ENCODE assay signal across 22 cellular contexts in genomic region chr20:44523746-44524145, GRCh38. TPM values are rescaled to one million over a fixed set of nuclear protein-coding genes. Genes with fewer than 3 reads are reported as not detected.
A peak's percentile ranks its signal among the peaks of the same experiment; 100 is the strongest.
DNase-seq lines count a peak whose midpoint lies in the region; ATAC-seq, FAIRE-seq and TF ChIP-seq lines count a peak whose summit lies in the region.
"Had no signal": no experiment of that assay in that cellular context is flagged by ENCODE, and none has a peak within 500 bp of the region (broad histone marks: within the 10 kb centered on the region; RNA-seq: fewer than 3 reads in every experiment).

No MANE protein-coding gene starts in this region.

- BruUV-seq in MCF 10A (replicated peaks; lab: Mats Ljungman, UMichigan), result no TSS peak

- no peak for FAIRE-seq in kidney (lab: Jason Lieb, UNC)
- FAIRE-seq: A549, colon had no signal

- no peak overlapping the region for H3K9ac ChIP-seq in kidney (ENCODE audit: low read length in 2 of 2)

- H3K36me3 Mint-ChIP-seq in MCF 10A (ENCODE audit: insufficient read depth, unreplicated experiment) (peaks cover 7% of the 10 kb centered on the region), mesothelial cell of epicardium (no peaks in the 10 kb centered on the region)
- peaks cover 13% of the 10 kb centered on the region for H3K36me3 Mint-ChIP-seq in activated T-helper 17 cell treated with anti-CD3 and anti-CD28 coated beads, Interleukin-2, amount 50 U/mL, for 72 hours (ENCODE audit: low read depth)

- H3K4me3 ChIP-seq in breast epithelium (no peak overlapping the region), kidney (ENCODE audit: low read length in 2 of 2) (no peak overlapping the region)
- H3K4me3 ChIP-seq: A549, ascending aorta, tibial artery had no signal

- H3K9me3 ChIP-seq in breast epithelium (no peaks in the 10 kb centered on the region), kidney (ENCODE audit: control insufficient read depth in 1 of 2, low read length in 2 of 2) (no peaks in the 10 kb centered on the region)
- H3K9me3 ChIP-seq: A549, ascending aorta, spleen, tibial artery had no signal

- H3K27ac Mint-ChIP-seq in MCF 10A (ENCODE audit: low read depth, unreplicated experiment), result peak overlapping the region; percentile 95
- peak overlapping the region; percentile 80 for H3K27ac Mint-ChIP-seq in activated T-helper 17 cell treated with anti-CD3 and anti-CD28 coated beads, Interleukin-2, amount 50 U/mL, for 72 hours
- H3K27ac Mint-ChIP-seq in mesothelial cell of epicardium, result peak overlapping the region; percentile 92

- POLR2A ChIA-PET in MCF 10A (lab: Yijun Ruan, JAX), result interaction anchor here (0.6 to 4.9 kb wide), 8 partner anchors 8 to 205 kb away, joined by 3 to 62 read pairs (median 4); partner anchors contain the start of gene TTPAL

- CTCF ChIA-PET in MCF 10A (lab: Yijun Ruan, JAX), result interaction anchor here (0.7 to 13.0 kb wide), 2 partner anchors 23 to 86 kb away, joined by 3 to 80 read pairs; no protein-coding TSS in a partner anchor

- H3K4me3 Mint-ChIP-seq in MCF 10A (ENCODE audit: unreplicated experiment) (no peak overlapping the region), mesothelial cell of epicardium (no peak overlapping the region)
- no peak overlapping the region for H3K4me3 Mint-ChIP-seq in activated T-helper 17 cell treated with anti-CD3 and anti-CD28 coated beads, Interleukin-2, amount 50 U/mL, for 72 hours

- no peak for TF ChIP-seq POLR2A in breast epithelium (IDR thresholded peaks at IDR 0.05)

- H3K27me3 Mint-ChIP-seq in MCF 10A (ENCODE audit: insufficient read depth, unreplicated experiment), result no peaks in the 10 kb centered on the region
- H3K27me3 Mint-ChIP-seq in activated T-helper 17 cell treated with anti-CD3 and anti-CD28 coated beads, Interleukin-2, amount 50 U/mL, for 72 hours, result no peaks in the 10 kb centered on the region
- H3K27me3 Mint-ChIP-seq in mesothelial cell of epicardium (ENCODE audit: low read depth), result no peaks in the 10 kb centered on the region

- DNase-seq in MCF 10A (ENCODE audit: unreplicated experiment), result no peak
- no peak for DNase-seq in breast epithelium (ENCODE audit: low spot score in 2 of 2)
- no peak for DNase-seq in mesothelial cell of epicardium (ENCODE audit: low spot score in 2 of 2, unreplicated experiment in 2 of 2)
- DNase-seq in glomerular visceral epithelial cell (ENCODE audit: extremely low spot score), result no peak
- DNase-seq in activated CD4-positive, CD25-positive, alpha-beta regulatory T cell treated with anti-CD3 and anti-CD28 coated beads, Interleukin-2, amount 50 U/mL, for 72 hours, result no peak
- no peak for DNase-seq in kidney
- DNase-seq in NOMO-1 (lab: John Stamatoyannopoulos, UW; ENCODE audit: unreplicated experiment in 2 of 2), result no peak
- DNase-seq: activated CD4-positive, CD25-positive, alpha-beta regulatory T cell; activated effector memory CD4-positive, alpha-beta T cell treated with Interleukin-2 at 50 U/mL for 16 hours; foreskin fibroblast; left colon; MM.1S; NCI-H1694; NCI-H446 treated with DMSO at 0.1 percent for 48 hours; SHP77 treated with DMSO at 0.1 percent for 48 hours; spleen; tibial artery had no signal

- no peaks in the 10 kb centered on the region for H3K36me3 ChIP-seq in breast epithelium
- H3K36me3 ChIP-seq in kidney (ENCODE audit: control insufficient read depth in 1 of 2, insufficient read depth in 2 of 2, low read length in 2 of 2), result no peaks in the 10 kb centered on the region
- H3K36me3 ChIP-seq: ascending aorta, tibial artery had no signal

- intact Hi-C loops in MCF 10A (cut with micrococcal nuclease) (loop anchor here (2.0 to 10.0 kb wide), 4 partner anchors 27 to 211 kb away; partner anchors contain the start of gene TTPAL), breast epithelium (cut with DNase I; ENCODE audit: low total_unique reads) (no loop called here), kidney (cut with DNase I) (no loop called here)

- H3K4me1 ChIP-seq in breast epithelium (peaks cover 0 to 3% of the 10 kb centered on the region in 2 donors), kidney (ENCODE audit: control insufficient read depth in 1 of 2, insufficient read depth in 1 of 2, low read depth in 1 of 2, low read length in 2 of 2) (peaks cover 11 to 17% of the 10 kb centered on the region in 2 donors)

- H3K27ac ChIP-seq in breast epithelium (no peak overlapping the region), kidney (ENCODE audit: low read depth in 2 of 2, low read length in 2 of 2) (no peak overlapping the region)
- H3K27ac ChIP-seq: A549, C4-2B had no signal

- H3K4me1 Mint-ChIP-seq in MCF 10A (ENCODE audit: insufficient read depth, unreplicated experiment), result peaks cover 29% of the 10 kb centered on the region
- peaks cover 20% of the 10 kb centered on the region for H3K4me1 Mint-ChIP-seq in activated T-helper 17 cell treated with anti-CD3 and anti-CD28 coated beads, Interleukin-2, amount 50 U/mL, for 72 hours
- H3K4me1 Mint-ChIP-seq in mesothelial cell of epicardium, result peaks cover 62% of the 10 kb centered on the region

- H3K27me3 ChIP-seq in breast epithelium, result no peaks in the 10 kb centered on the region
- H3K27me3 ChIP-seq: ascending aorta, spleen, tibial artery had no signal

- TF ChIP-seq CTCF in MCF 10A (IDR thresholded peaks at IDR 0.05; ENCODE audit: unreplicated experiment), result no peak
- no peak for TF ChIP-seq CTCF in breast epithelium (IDR thresholded peaks at IDR 0.05)
- TF ChIP-seq CTCF in mesothelial cell of epicardium (IDR thresholded peaks at IDR 0.05; ENCODE audit: unreplicated experiment), result no peak
- no peak for TF ChIP-seq CTCF in kidney (IDR thresholded peaks at IDR 0.05; ENCODE audit: borderline replicate concordance, extremely low read depth, insufficient read depth)

- no peaks in the 10 kb centered on the region for H3K9me3 Mint-ChIP-seq in MCF 10A (ENCODE audit: unreplicated experiment)
- H3K9me3 Mint-ChIP-seq in activated T-helper 17 cell treated with anti-CD3 and anti-CD28 coated beads, Interleukin-2, amount 50 U/mL, for 72 hours, result no peaks in the 10 kb centered on the region
- no peaks in the 10 kb centered on the region for H3K9me3 Mint-ChIP-seq in mesothelial cell of epicardium

- no peak for ATAC-seq in activated T-helper 17 cell treated with anti-CD3 and anti-CD28 coated beads, Interleukin-2, amount 50 U/mL, for 72 hours (replicated peaks)
- ATAC-seq: A549, left colon had no signal

RNA-seq across cellular contexts. Expression of gene SERINC3, which starts 1.9 kb away (rescaled TPM):
- total RNA-seq in MCF 10A (2022) (104 and 126 TPM in 2 replicates), breast epithelium (100 to 1,000 TPM in 2 of 3 donors, 10 to 100 TPM in 1; 91.1 to 254 (median 100) TPM), mesothelial cell of epicardium (42.0 to 45.0 TPM (median 42.9 TPM) in 3 replicates), kidney (90.4 TPM)
- 10 to 100 TPM; 68.7 to 86.8 TPM for total RNA-seq in activated T-helper 17 cell treated with anti-CD3 and anti-CD28 coated beads, Interleukin-2, amount 50 U/mL, for 72 hours
- polyA plus RNA-seq in kidney (ENCODE audit: insufficient read depth, low read depth, low replicate concordance), result 41.6 TPM

RNA-seq across cellular contexts. Expression of gene TTPAL, which starts 48.1 kb away (rescaled TPM):
- total RNA-seq in MCF 10A (2022) (34.1 and 35.4 TPM in 2 replicates), breast epithelium (10 to 100 TPM; 13.5 to 40.8 (median 14.7) TPM), mesothelial cell of epicardium (20.5 to 22.5 TPM (median 22.4 TPM) in 3 replicates), kidney (13.5 TPM)
- 10 to 100 TPM; 15.5 to 23.0 TPM for total RNA-seq in activated T-helper 17 cell treated with anti-CD3 and anti-CD28 coated beads, Interleukin-2, amount 50 U/mL, for 72 hours
- 3.5 TPM for polyA plus RNA-seq in kidney (ENCODE audit: insufficient read depth, low read depth, low replicate concordance)

RNA-seq across cellular contexts. Expression of gene PKIG, which starts 58.6 kb away (rescaled TPM):
- 19.2 and 24.8 TPM in 2 replicates for total RNA-seq in MCF 10A (2022)
- 100 to 1,000 TPM in 1 of 3 donors, 10 to 100 TPM in 2; 59.9 to 102 (median 99.1) TPM for total RNA-seq in breast epithelium
- total RNA-seq in activated T-helper 17 cell treated with anti-CD3 and anti-CD28 coated beads, Interleukin-2, amount 50 U/mL, for 72 hours, result 10 to 100 TPM in 1 of 2 donors, 1 to 10 TPM in 1; 4.4 to 11.9 TPM
- total RNA-seq in mesothelial cell of epicardium, result 50.4 to 59.1 TPM (median 51.6 TPM) in 3 replicates
- total RNA-seq in kidney, result 71.1 TPM
- polyA plus RNA-seq in kidney (ENCODE audit: insufficient read depth, low read depth, low replicate concordance), result 150 TPM
